Comparison of ENCODE assay signal across 9 cellular contexts in genomic region chr18:42113529-42114191, GRCh38.
DNase-seq lines count a peak whose midpoint lies in the region; ATAC-seq and TF ChIP-seq lines count a peak whose summit lies in the region.
"Had no signal": no experiment of that assay in that cellular context is flagged by ENCODE, and none has a peak within 500 bp of the region (broad histone marks: within the 10 kb centered on the region; RNA-seq: fewer than 3 reads in every experiment).

No MANE protein-coding gene starts in this region.

- no peak overlapping the region for H3K4me3 Mint-ChIP-seq in activated naive CD4-positive, alpha-beta T cell treated with anti-CD3 and anti-CD28 coated beads for 36 hours

- peak overlapping the region in 1 of 2 experiments; percentile 49; a peak in 1 of 4 replicates for H3K4me3 ChIP-seq in SK-N-SH (ENCODE audit: low read depth in 2 of 2, low read length in 1 of 2)
- H3K4me3 ChIP-seq: SJCRH30 had no signal

- no peaks in the 10 kb centered on the region for H3K36me3 Mint-ChIP-seq in activated naive CD4-positive, alpha-beta T cell treated with anti-CD3 and anti-CD28 coated beads for 36 hours (ENCODE audit: low read depth)

- no peak for TF ChIP-seq EP300 in SK-N-SH (IDR thresholded peaks at IDR 0.05; ENCODE audit: borderline replicate concordance in 1 of 2, low read depth in 1 of 2, low read length in 1 of 2)

- no peak for TF ChIP-seq CTCF in SK-N-SH (IDR thresholded peaks at IDR 0.05)

- no peaks in the 10 kb centered on the region for H3K9me3 ChIP-seq in SK-N-SH
- H3K9me3 ChIP-seq: SJCRH30 had no signal

- TF ChIP-seq RAD21 in SK-N-SH (IDR thresholded peaks at IDR 0.05; ENCODE audit: low read length) = no peak

- H4K20me1 ChIP-seq in SK-N-SH (ENCODE audit: insufficient read depth) = no peaks in the 10 kb centered on the region

- no peak for DNase-seq in SK-N-SH
- DNase-seq in iris pigment epithelial cell (ENCODE audit: low read depth) = peak; percentile 45
- DNase-seq in activated naive CD4-positive, alpha-beta T cell treated with anti-CD3 and anti-CD28 coated beads for 36 hours = no peak
- no peak for DNase-seq in DMS 273 (lab: John Stamatoyannopoulos, UW; ENCODE audit: unreplicated experiment)
- DNase-seq in T1000 (lab: John Stamatoyannopoulos, UW) = no peak
- no peak for DNase-seq in NCI-H2196 (lab: John Stamatoyannopoulos, UW; ENCODE audit: unreplicated experiment)

- WGBS in SK-N-SH (ENCODE audit: low lambda C conversion rate) = 68% methylated on average over 5 of the region's 5 CpGs

- H2AFZ ChIP-seq in SK-N-SH (ENCODE audit: low read depth) = peak overlapping the region; percentile 97

- H3K27me3 ChIP-seq in SK-N-SH (ENCODE audit: insufficient read depth) = no peaks in the 10 kb centered on the region
- H3K27me3 ChIP-seq: SJCRH30 had no signal

- H3K27ac ChIP-seq in SK-N-SH (ENCODE audit: low read depth in 2 of 2, low read length in 1 of 2) = peak overlapping the region; percentile 32 to 34; a peak in 3 of 4 replicates
- H3K27ac ChIP-seq: SJCRH30 had no signal

- H3K4me2 ChIP-seq in SK-N-SH = peak overlapping the region; percentile 27; the same call in 1 of the 2 replicates

- H3F3A ChIP-seq in SK-N-SH (replicated peaks; ENCODE audit: insufficient read depth) = no peaks in the 10 kb centered on the region

- CTCF ChIA-PET in SK-N-SH (lab: Yijun Ruan, JAX) = interaction anchor here (0.6 to 4.6 kb wide), 96 partner anchors 8 to 1484 kb away, joined by 3 to 78 read pairs (median 5); partner anchors contain the start of gene SYT4
- CTCF ChIA-PET in activated naive CD4-positive, alpha-beta T cell treated with anti-CD3 and anti-CD28 coated beads for 36 hours (lab: Charles Lee) = interaction anchor here (0.6 to 3.0 kb wide), 37 partner anchors 9 to 1492 kb away, joined by 3 to 19 read pairs (median 4); no protein-coding TSS in a partner anchor

- intact Hi-C loops in activated naive CD4-positive, alpha-beta T cell treated with anti-CD3 and anti-CD28 coated beads for 36 hours (cut with micrococcal nuclease) = loop anchor here (1.0 to 5.0 kb wide), 6 partner anchors 60 to 1473 kb away; no protein-coding TSS in a partner anchor

- no peaks in the 10 kb centered on the region for H3K9me3 Mint-ChIP-seq in activated naive CD4-positive, alpha-beta T cell treated with anti-CD3 and anti-CD28 coated beads for 36 hours

- no peak overlapping the region for H3K27ac Mint-ChIP-seq in activated naive CD4-positive, alpha-beta T cell treated with anti-CD3 and anti-CD28 coated beads for 36 hours

- no peaks in the 10 kb centered on the region for H3K36me3 ChIP-seq in SK-N-SH (replicated peaks in 1 of 2; ENCODE audit: control insufficient read depth in 1 of 2, insufficient read depth in 2 of 2, low read length in 1 of 2)
- H3K36me3 ChIP-seq: SJCRH30 had no signal

- POLR2A ChIA-PET in SK-N-SH (lab: Yijun Ruan, JAX) = interaction anchor here (1.0 kb wide), 1 partner anchor 1163 kb away, joined by 6 read pairs; the partner anchor contains the start of gene SYT4

- ATAC-seq in GM18909 (IDR thresholded peaks at IDR 0.05; ENCODE audit: poor library complexity, unreplicated experiment) (peak; percentile 64), HG02973 (IDR thresholded peaks at IDR 0.05; ENCODE audit: unreplicated experiment) (peak; percentile 60)

- H3K4me1 ChIP-seq in SK-N-SH (ENCODE audit: control insufficient read depth in 1 of 2, insufficient read depth in 2 of 2, low read depth in 1 of 2, low read length in 1 of 2) = peaks cover 0 to 8% of the 10 kb centered on the region in 2 experiments; a peak in 2 of 4 replicates

- H3K79me2 ChIP-seq in SK-N-SH (ENCODE audit: insufficient read depth) = no peaks in the 10 kb centered on the region

- H3K4me1 Mint-ChIP-seq in activated naive CD4-positive, alpha-beta T cell treated with anti-CD3 and anti-CD28 coated beads for 36 hours (ENCODE audit: low read depth) = peaks cover 10% of the 10 kb centered on the region

- H3K9me2 ChIP-seq in SK-N-SH = no peaks in the 10 kb centered on the region

- H3K27me3 Mint-ChIP-seq in activated naive CD4-positive, alpha-beta T cell treated with anti-CD3 and anti-CD28 coated beads for 36 hours (ENCODE audit: low read depth) = no peaks in the 10 kb centered on the region

- H3K9ac ChIP-seq in SK-N-SH = peak overlapping the region; percentile 33; the same call in 1 of the 2 replicates

TF ChIP-seq in SK-N-SH, 30 proteins besides CTCF, POLR2A, EP300 and RAD21:
- TF ChIP-seq USF2 (IDR thresholded peaks at IDR 0.05; ENCODE audit: borderline replicate concordance, low read depth, low read length) = no peak
- TF ChIP-seq RXRA (IDR thresholded peaks at IDR 0.05; ENCODE audit: borderline replicate concordance, low read depth) = no peak
- TF ChIP-seq FOSL2 (IDR thresholded peaks at IDR 0.05; ENCODE audit: borderline replicate concordance, low read depth) = no peak
- TF ChIP-seq ELF1 (IDR thresholded peaks at IDR 0.05) = no peak
